10 cellular contexts compared by ENCODE assay signal in genomic region chr17:1379930-1380313, GRCh38. TPM values are rescaled to one million over a fixed set of nuclear protein-coding genes. Genes with fewer than 3 reads are reported as not detected.
DNase-seq lines count a peak whose midpoint lies in the region; ATAC-seq and TF ChIP-seq lines count a peak whose summit lies in the region.
"Had no signal": no experiment of that assay in that cellular context is flagged by ENCODE, and none has a peak within 500 bp of the region (broad histone marks: within the 10 kb centered on the region; RNA-seq: fewer than 3 reads in every experiment).

No MANE protein-coding gene starts in this region.

- no peak for TF ChIP-seq CTCF in GM12864 (IDR thresholded peaks at IDR 0.05; ENCODE audit: low read depth, low read length, missing control alignments)

- no peaks in the 10 kb centered on the region for H3K9me3 Mint-ChIP-seq in central memory CD8-positive, alpha-beta T cell

- peak overlapping the region; percentile 34 for H3K4me3 Mint-ChIP-seq in central memory CD8-positive, alpha-beta T cell

- peak; percentile 68 for DNase-seq in GM12864 (ENCODE audit: low read depth)
- peak in 1 of 2 donors; percentile 25 for DNase-seq in central memory CD8-positive, alpha-beta T cell (ENCODE audit: low spot score in 2 of 2)
- DNase-seq in pons (ENCODE audit: low spot score): peak; percentile 56
- no peak for DNase-seq in NCI-H82 (lab: John Stamatoyannopoulos, UW)
- DNase-seq in left lobe of liver (ENCODE audit: low spot score): no peak
- no peak for DNase-seq in OCI-M1 (lab: John Stamatoyannopoulos, UW)
- DNase-seq in DMS153 treated with DMSO at 0.1 percent for 48 hours (lab: John Stamatoyannopoulos, UW; ENCODE audit: unreplicated experiment): no peak
- DNase-seq: right lobe of liver, upper lobe of left lung had no signal

- peaks cover 19% of the 10 kb centered on the region for H3K36me3 Mint-ChIP-seq in central memory CD8-positive, alpha-beta T cell (ENCODE audit: insufficient read depth)

- no peaks in the 10 kb centered on the region for H3K27me3 Mint-ChIP-seq in central memory CD8-positive, alpha-beta T cell

- H3K4me3 ChIP-seq in GM12864 (ENCODE audit: low read depth, low read length): no peak overlapping the region
- H3K4me3 ChIP-seq: right lobe of liver, upper lobe of left lung had no signal

- peaks cover 62% of the 10 kb centered on the region for H3K4me1 Mint-ChIP-seq in central memory CD8-positive, alpha-beta T cell

- H3K27ac Mint-ChIP-seq in central memory CD8-positive, alpha-beta T cell (ENCODE audit: low read depth): peak overlapping the region; percentile 29

- ATAC-seq in HG03565 (IDR thresholded peaks at IDR 0.05; ENCODE audit: unreplicated experiment): peak; percentile 43
- ATAC-seq in central memory CD8-positive, alpha-beta T cell (replicated peaks; ENCODE audit: extremely low read depth, poor library complexity, severe bottlenecking): peak; percentile 68
- ATAC-seq in left lobe of liver: no peak
- ATAC-seq: right lobe of liver had no signal

RNA-seq across cellular contexts. Expression of gene YWHAE, which starts 20.1 kb away (rescaled TPM):
- 174 TPM for total RNA-seq in left lobe of liver

Comparison
In these comparisons a context has a peak if more than half of its experiments do, and no peak if none do; other contexts are left out.
1. DNase-seq: peak in GM12864 (single experiment) and pons (single experiment); none in NCI-H82 (single experiment), left lobe of liver (single experiment), OCI-M1 (single experiment) and DMS153 treated with DMSO at 0.1 percent for 48 hours (single experiment).